In the genomic region with DNA sequence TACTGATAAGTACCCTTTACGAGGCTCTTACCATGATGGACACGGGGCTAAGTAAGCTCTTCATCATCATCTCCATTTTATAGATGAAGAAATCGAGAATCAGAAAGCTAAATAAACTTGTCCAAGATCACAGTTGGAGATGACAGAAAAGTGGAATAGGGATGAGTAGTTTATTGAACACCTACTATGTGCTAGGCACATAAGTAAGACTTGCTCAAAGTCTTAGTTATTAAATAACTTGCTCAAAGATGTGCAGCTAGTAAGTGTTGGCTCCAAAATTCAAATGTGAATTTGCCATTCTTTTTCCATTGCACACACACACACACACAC, we compare ENCODE assay signal across 8 cellular contexts. TPM values are rescaled to one million over a fixed set of nuclear protein-coding genes. Genes with fewer than 3 reads are reported as not detected.
DNase-seq lines count a peak whose midpoint lies in the region; ATAC-seq and TF ChIP-seq lines count a peak whose summit lies in the region.

No MANE protein-coding gene starts in this region.

- no peak overlapping the region for H3K27ac Mint-ChIP-seq in activated naive CD4-positive, alpha-beta T cell treated with anti-CD3 and anti-CD28 coated beads, Interleukin-2, amount 10 ng/mL, durations not matched to agents 7 days and 5 days

- H3K9ac ChIP-seq in iPS-18a (ENCODE audit: low read length) (no peak overlapping the region), stomach smooth muscle (ENCODE audit: low read length in 2 of 2) (no peak overlapping the region)

- no peak overlapping the region for H3K27ac ChIP-seq in PC-9
- no peak overlapping the region for H3K27ac ChIP-seq in iPS-18a (ENCODE audit: low read length)
- no peak overlapping the region for H3K27ac ChIP-seq in stomach smooth muscle (ENCODE audit: low read length)

- peaks cover 50% of the 10 kb centered on the region for H3K27me3 Mint-ChIP-seq in activated naive CD4-positive, alpha-beta T cell treated with anti-CD3 and anti-CD28 coated beads, Interleukin-2, amount 10 ng/mL, durations not matched to agents 7 days and 5 days

- peak overlapping the region; percentile 69; the same call in 1 of the 2 replicates for H3K4me3 ChIP-seq in PC-9
- peak overlapping the region; percentile 61 for H3K4me3 ChIP-seq in iPS-18a (ENCODE audit: low read length)
- H3K4me3 ChIP-seq in stomach smooth muscle (ENCODE audit: low read length in 2 of 2), result peak overlapping the region; percentile 71 to 82

- H4K20me1 ChIP-seq in PC-9 (ENCODE audit: insufficient read depth), result no peaks in the 10 kb centered on the region

- H3K9me2 ChIP-seq in PC-9 (ENCODE audit: insufficient read depth), result no peaks in the 10 kb centered on the region

- intact Hi-C loops in PC-9 (cut with micrococcal nuclease; ENCODE audit: unreplicated experiment), result loop anchor here (5.0 kb wide), 2 partner anchors 233 to 1018 kb away; partner anchors contain the start of gene DHX9

- no TSS peak for BruUV-seq in PC-9 (replicated peaks; lab: Mats Ljungman, UMichigan)

- H3K4me1 Mint-ChIP-seq in activated naive CD4-positive, alpha-beta T cell treated with anti-CD3 and anti-CD28 coated beads, Interleukin-2, amount 10 ng/mL, durations not matched to agents 7 days and 5 days, result peaks cover 16% of the 10 kb centered on the region

- H3K4me2 ChIP-seq in PC-9, result peak overlapping the region; percentile 93

- peak overlapping the region; percentile 77 for H3K4me3 Mint-ChIP-seq in activated naive CD4-positive, alpha-beta T cell treated with anti-CD3 and anti-CD28 coated beads, Interleukin-2, amount 10 ng/mL, durations not matched to agents 7 days and 5 days

- H3F3A ChIP-seq in PC-9 (ENCODE audit: insufficient read depth, low read depth), result no peaks in the 10 kb centered on the region

- POLR2A ChIA-PET in PC-9 (lab: Charles Lee; ENCODE audit: unreplicated experiment), result interaction anchor here (1.0 kb wide), 1 partner anchor 180 kb away, joined by 3 read pairs; no protein-coding TSS in a partner anchor

- ATAC-seq in HG03196 (IDR thresholded peaks at IDR 0.05; ENCODE audit: unreplicated experiment), result no peak

- DNase-seq in activated naive CD4-positive, alpha-beta T cell treated with anti-CD3 and anti-CD28 coated beads, Interleukin-2, amount 10 ng/mL, durations not matched to agents 7 days and 5 days, result no peak
- no peak for DNase-seq in activated naive CD4-positive, alpha-beta T cell (lab: John Stamatoyannopoulos, UW)
- no peak for DNase-seq in PC-9
- no peak for DNase-seq in cerebellar nuclear complex (lab: John Stamatoyannopoulos, UW)
- no peak for DNase-seq in NCI-H2171 treated with DMSO at 0.1 percent for 48 hours (lab: John Stamatoyannopoulos, UW)

- CTCF ChIA-PET in activated naive CD4-positive, alpha-beta T cell treated with anti-CD3 and anti-CD28 coated beads, Interleukin-2, amount 10 ng/mL, durations not matched to agents 7 days and 5 days (lab: Charles Lee), result interaction anchor here (2.1 to 22.4 kb wide), 3 partner anchors 10 to 519 kb away, joined by 7 to 717 read pairs (median 8); partner anchors contain the start of gene NPL
- CTCF ChIA-PET in PC-9 (lab: Charles Lee), result interaction anchor here (0.6 to 1.0 kb wide), 4 partner anchors 178 to 887 kb away, joined by 3 to 6 read pairs (median 3); no protein-coding TSS in a partner anchor

- no peak for TF ChIP-seq CTCF in PC-9 (conservative IDR thresholded peaks at IDR 0.05)

- H3K36me3 ChIP-seq in PC-9 (ENCODE audit: low read depth) (no peaks in the 10 kb centered on the region), iPS-18a (ENCODE audit: control insufficient read depth, low read depth, low read length) (peaks cover 13% of the 10 kb centered on the region), stomach smooth muscle (ENCODE audit: control insufficient read depth in 2 of 2, insufficient read depth in 2 of 2, low read length in 2 of 2) (peaks cover 0 to 1% of the 10 kb centered on the region in 2 donors)

- H2AFZ ChIP-seq in PC-9, result no peak overlapping the region

- H3K4me1 ChIP-seq in PC-9 (replicated peaks; ENCODE audit: insufficient read depth) (peaks cover 15% of the 10 kb centered on the region), iPS-18a (ENCODE audit: control insufficient read depth, low read depth, low read length) (peaks cover 26% of the 10 kb centered on the region), stomach smooth muscle (ENCODE audit: control insufficient read depth, insufficient read depth, low read length) (peaks cover 37% of the 10 kb centered on the region)

- no peaks in the 10 kb centered on the region for H3K79me2 ChIP-seq in PC-9 (ENCODE audit: low read depth)

- H3K36me3 Mint-ChIP-seq in activated naive CD4-positive, alpha-beta T cell treated with anti-CD3 and anti-CD28 coated beads, Interleukin-2, amount 10 ng/mL, durations not matched to agents 7 days and 5 days, result peaks cover 3% of the 10 kb centered on the region

- H3K9me3 ChIP-seq in PC-9 (ENCODE audit: insufficient read depth, low read depth), result no peaks in the 10 kb centered on the region
- H3K9me3 ChIP-seq in iPS-18a (ENCODE audit: control insufficient read depth, low read depth, low read length), result no peaks in the 10 kb centered on the region
- H3K9me3 ChIP-seq in stomach smooth muscle (ENCODE audit: control insufficient read depth in 2 of 2, low read length in 2 of 2), result no peaks in the 10 kb centered on the region

- H3K9me3 Mint-ChIP-seq in activated naive CD4-positive, alpha-beta T cell treated with anti-CD3 and anti-CD28 coated beads, Interleukin-2, amount 10 ng/mL, durations not matched to agents 7 days and 5 days, result no peaks in the 10 kb centered on the region

- H3K27me3 ChIP-seq in PC-9 (ENCODE audit: insufficient read depth, low read depth) (no peaks in the 10 kb centered on the region), iPS-18a (ENCODE audit: control insufficient read depth, insufficient read depth, low read length) (peaks cover 46% of the 10 kb centered on the region), stomach smooth muscle (ENCODE audit: control insufficient read depth in 1 of 2, insufficient read depth in 2 of 2, low read length in 2 of 2) (no peaks in the 10 kb centered on the region)

RNA-seq across cellular contexts. Expression of gene RGS16, which starts 0.6 kb away (rescaled TPM):
- total RNA-seq in PC-9 (2021), result 0.25 TPM in 1 of 2 replicates, not detected in the other

RNA-seq across cellular contexts. Expression of gene RNASEL, which starts 15.7 kb away (rescaled TPM):
- 4.9 and 6.3 TPM in 2 replicates for total RNA-seq in PC-9 (2021)
